Comparison of ENCODE assay signal across 1 cellular context in the genomic region with DNA sequence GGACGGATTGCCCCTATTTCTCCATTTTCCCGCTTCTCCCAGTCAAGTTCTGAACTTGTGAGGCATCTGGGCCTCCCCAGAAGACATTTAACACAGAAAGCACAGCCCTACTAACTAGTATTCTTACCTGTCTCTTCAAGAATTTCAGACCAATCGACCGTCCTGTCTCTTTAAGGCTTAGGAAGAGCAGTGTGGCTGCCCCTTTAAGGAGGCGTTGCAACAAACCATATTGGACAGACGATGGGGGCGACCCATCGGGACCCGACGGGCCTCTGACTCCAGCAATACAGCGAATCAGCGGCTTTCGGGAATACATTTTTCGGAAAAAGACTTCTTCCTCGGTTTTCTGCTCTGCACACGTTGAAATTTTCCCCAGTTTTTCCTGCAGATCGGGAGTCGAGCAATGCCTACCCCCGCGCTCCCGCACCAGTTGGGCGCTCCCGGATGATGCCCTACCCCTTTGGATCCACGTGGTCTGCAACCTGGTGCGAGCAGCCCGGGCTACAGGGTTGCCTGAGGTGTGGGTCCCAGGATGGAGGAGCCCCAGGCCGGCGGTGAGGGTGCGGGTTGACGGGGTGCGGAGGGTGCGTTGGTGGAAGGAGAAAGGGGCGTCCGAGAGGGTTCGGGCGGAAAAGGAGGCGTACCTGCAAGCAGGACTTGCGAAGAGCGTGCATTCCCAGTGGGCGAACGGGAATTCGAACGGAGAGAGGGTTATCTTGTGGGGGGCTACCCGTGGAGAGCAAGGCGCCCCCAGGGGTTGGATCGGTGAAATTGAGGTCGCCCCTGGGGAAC.
TF ChIP-seq lines count a peak whose summit lies in the region.

POLR1G (plus strand) TSS at position 480 of the 792 bp plus-strand sequence; CDS start at position 533, 53 bp downstream.

TF ChIP-seq in HepG2, 621 proteins besides CTCF, POLR2A, EP300 and RAD21 (continued from another document and continues in another):
- TF ChIP-seq, protein P1, sequence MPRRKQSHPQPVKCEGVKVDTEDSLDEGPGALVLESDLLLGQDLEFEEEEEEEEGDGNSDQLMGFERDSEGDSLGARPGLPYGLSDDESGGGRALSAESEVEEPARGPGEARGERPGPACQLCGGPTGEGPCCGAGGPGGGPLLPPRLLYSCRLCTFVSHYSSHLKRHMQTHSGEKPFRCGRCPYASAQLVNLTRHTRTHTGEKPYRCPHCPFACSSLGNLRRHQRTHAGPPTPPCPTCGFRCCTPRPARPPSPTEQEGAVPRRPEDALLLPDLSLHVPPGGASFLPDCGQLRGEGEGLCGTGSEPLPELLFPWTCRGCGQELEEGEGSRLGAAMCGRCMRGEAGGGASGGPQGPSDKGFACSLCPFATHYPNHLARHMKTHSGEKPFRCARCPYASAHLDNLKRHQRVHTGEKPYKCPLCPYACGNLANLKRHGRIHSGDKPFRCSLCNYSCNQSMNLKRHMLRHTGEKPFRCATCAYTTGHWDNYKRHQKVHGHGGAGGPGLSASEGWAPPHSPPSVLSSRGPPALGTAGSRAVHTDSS (CRISPR knock-in tag; conservative IDR thresholded peaks at IDR 0.05), result no peak
- TF ChIP-seq CHD4 (IDR thresholded peaks at IDR 0.05; ENCODE audit: borderline replicate concordance, low read length) (no peak), ZNF430 (CRISPR knock-in tag; IDR thresholded peaks at IDR 0.05) (no peak), ZNF333 (CRISPR knock-in tag; IDR thresholded peaks at IDR 0.05; ENCODE audit: borderline replicate concordance) (no peak; the same call in 1 of the 2 replicates), PCBP2 (optimal IDR thresholded peaks at IDR 0.05; ENCODE audit: low read depth, low read length, poor library complexity, severe bottlenecking) (no peak), ZNF782 (CRISPR knock-in tag; IDR thresholded peaks at IDR 0.05; ENCODE audit: borderline replicate concordance) (no peak; the same call in 1 of the 2 replicates), THYN1 (CRISPR knock-in tag; IDR thresholded peaks at IDR 0.05; ENCODE audit: borderline replicate concordance, low read depth) (no peak), ZNF235 (CRISPR knock-in tag; IDR thresholded peaks at IDR 0.05; ENCODE audit: borderline replicate concordance) (no peak; the same call in 1 of the 2 replicates), ZKSCAN5 (CRISPR knock-in tag; IDR thresholded peaks at IDR 0.05) (no peak), ZNF496 (CRISPR knock-in tag; IDR thresholded peaks at IDR 0.05; ENCODE audit: insufficient replicate concordance) (no peak), NFKBIZ (CRISPR knock-in tag; IDR thresholded peaks at IDR 0.05) (0 out of 2 replicates have a peak, but pooled peaks have one; percentile 12), NCOR1 (IDR thresholded peaks at IDR 0.05; ENCODE audit: borderline replicate concordance, low read length) (peak; percentile 56; the same call in 1 of the 2 replicates), ZNF777 (CRISPR knock-in tag; IDR thresholded peaks at IDR 0.05) (no peak), GRHL1 (CRISPR knock-in tag; conservative IDR thresholded peaks at IDR 0.05) (no peak), ZNF30 (CRISPR knock-in tag; IDR thresholded peaks at IDR 0.05) (0 out of 2 replicates have a peak, but pooled peaks have one; percentile 42), NR0B2 (CRISPR knock-in tag; IDR thresholded peaks at IDR 0.05) (peak; percentile 98), ERF (CRISPR knock-in tag; IDR thresholded peaks at IDR 0.05) (no peak), ZBTB40 (IDR thresholded peaks at IDR 0.05) (no peak), ZBTB40 (CRISPR knock-in tag; IDR thresholded peaks at IDR 0.05) (peak; percentile 56), RBFOX2 (IDR thresholded peaks at IDR 0.05; ENCODE audit: low read depth, low read length) (peak; percentile 76), ZFP62 (CRISPR knock-in tag; IDR thresholded peaks at IDR 0.05) (no peak), JUND (CRISPR knock-in tag; IDR thresholded peaks at IDR 0.05) (no peak), CBX5 (CRISPR knock-in tag; IDR thresholded peaks at IDR 0.05; ENCODE audit: borderline replicate concordance) (peak; percentile 37; the same call in 1 of the 2 replicates), REXO4 (CRISPR knock-in tag; IDR thresholded peaks at IDR 0.05; ENCODE audit: borderline replicate concordance) (no peak), ZNF501 (CRISPR knock-in tag; IDR thresholded peaks at IDR 0.05) (peak; percentile 89)
- TF ChIP-seq, protein P2, sequence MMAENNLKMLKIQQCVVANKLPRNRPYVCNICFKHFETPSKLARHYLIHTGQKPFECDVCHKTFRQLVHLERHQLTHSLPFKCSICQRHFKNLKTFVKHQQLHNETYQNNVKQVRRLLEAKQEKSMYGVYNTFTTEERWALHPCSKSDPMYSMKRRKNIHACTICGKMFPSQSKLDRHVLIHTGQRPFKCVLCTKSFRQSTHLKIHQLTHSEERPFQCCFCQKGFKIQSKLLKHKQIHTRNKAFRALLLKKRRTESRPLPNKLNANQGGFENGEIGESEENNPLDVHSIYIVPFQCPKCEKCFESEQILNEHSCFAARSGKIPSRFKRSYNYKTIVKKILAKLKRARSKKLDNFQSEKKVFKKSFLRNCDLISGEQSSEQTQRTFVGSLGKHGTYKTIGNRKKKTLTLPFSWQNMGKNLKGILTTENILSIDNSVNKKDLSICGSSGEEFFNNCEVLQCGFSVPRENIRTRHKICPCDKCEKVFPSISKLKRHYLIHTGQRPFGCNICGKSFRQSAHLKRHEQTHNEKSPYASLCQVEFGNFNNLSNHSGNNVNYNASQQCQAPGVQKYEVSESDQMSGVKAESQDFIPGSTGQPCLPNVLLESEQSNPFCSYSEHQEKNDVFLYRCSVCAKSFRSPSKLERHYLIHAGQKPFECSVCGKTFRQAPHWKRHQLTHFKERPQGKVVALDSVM (CRISPR knock-in tag; IDR thresholded peaks at IDR 0.05), result no peak
- TF ChIP-seq, protein P3, sequence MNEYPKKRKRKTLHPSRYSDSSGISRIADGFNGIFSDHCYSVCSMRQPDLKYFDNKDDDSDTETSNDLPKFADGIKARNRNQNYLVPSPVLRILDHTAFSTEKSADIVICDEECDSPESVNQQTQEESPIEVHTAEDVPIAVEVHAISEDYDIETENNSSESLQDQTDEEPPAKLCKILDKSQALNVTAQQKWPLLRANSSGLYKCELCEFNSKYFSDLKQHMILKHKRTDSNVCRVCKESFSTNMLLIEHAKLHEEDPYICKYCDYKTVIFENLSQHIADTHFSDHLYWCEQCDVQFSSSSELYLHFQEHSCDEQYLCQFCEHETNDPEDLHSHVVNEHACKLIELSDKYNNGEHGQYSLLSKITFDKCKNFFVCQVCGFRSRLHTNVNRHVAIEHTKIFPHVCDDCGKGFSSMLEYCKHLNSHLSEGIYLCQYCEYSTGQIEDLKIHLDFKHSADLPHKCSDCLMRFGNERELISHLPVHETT (CRISPR knock-in tag; conservative IDR thresholded peaks at IDR 0.05), result 0 out of 2 replicates have a peak, but pooled peaks have one; percentile 25
- TF ChIP-seq, protein P4, sequence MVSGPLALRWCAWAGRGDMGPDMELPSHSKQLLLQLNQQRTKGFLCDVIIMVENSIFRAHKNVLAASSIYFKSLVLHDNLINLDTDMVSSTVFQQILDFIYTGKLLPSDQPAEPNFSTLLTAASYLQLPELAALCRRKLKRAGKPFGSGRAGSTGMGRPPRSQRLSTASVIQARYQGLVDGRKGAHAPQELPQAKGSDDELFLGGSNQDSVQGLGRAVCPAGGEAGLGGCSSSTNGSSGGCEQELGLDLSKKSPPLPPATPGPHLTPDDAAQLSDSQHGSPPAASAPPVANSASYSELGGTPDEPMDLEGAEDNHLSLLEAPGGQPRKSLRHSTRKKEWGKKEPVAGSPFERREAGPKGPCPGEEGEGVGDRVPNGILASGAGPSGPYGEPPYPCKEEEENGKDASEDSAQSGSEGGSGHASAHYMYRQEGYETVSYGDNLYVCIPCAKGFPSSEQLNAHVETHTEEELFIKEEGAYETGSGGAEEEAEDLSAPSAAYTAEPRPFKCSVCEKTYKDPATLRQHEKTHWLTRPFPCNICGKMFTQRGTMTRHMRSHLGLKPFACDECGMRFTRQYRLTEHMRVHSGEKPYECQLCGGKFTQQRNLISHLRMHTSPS (CRISPR knock-in tag; IDR thresholded peaks at IDR 0.05; ENCODE audit: low read depth), result no peak
- TF ChIP-seq, protein P5, sequence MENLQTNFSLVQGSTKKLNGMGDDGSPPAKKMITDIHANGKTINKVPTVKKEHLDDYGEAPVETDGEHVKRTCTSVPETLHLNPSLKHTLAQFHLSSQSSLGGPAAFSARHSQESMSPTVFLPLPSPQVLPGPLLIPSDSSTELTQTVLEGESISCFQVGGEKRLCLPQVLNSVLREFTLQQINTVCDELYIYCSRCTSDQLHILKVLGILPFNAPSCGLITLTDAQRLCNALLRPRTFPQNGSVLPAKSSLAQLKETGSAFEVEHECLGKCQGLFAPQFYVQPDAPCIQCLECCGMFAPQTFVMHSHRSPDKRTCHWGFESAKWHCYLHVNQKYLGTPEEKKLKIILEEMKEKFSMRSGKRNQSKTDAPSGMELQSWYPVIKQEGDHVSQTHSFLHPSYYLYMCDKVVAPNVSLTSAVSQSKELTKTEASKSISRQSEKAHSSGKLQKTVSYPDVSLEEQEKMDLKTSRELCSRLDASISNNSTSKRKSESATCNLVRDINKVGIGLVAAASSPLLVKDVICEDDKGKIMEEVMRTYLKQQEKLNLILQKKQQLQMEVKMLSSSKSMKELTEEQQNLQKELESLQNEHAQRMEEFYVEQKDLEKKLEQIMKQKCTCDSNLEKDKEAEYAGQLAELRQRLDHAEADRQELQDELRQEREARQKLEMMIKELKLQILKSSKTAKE (CRISPR knock-in tag; IDR thresholded peaks at IDR 0.05; ENCODE audit: borderline replicate concordance), result no peak
